In the genomic region with DNA sequence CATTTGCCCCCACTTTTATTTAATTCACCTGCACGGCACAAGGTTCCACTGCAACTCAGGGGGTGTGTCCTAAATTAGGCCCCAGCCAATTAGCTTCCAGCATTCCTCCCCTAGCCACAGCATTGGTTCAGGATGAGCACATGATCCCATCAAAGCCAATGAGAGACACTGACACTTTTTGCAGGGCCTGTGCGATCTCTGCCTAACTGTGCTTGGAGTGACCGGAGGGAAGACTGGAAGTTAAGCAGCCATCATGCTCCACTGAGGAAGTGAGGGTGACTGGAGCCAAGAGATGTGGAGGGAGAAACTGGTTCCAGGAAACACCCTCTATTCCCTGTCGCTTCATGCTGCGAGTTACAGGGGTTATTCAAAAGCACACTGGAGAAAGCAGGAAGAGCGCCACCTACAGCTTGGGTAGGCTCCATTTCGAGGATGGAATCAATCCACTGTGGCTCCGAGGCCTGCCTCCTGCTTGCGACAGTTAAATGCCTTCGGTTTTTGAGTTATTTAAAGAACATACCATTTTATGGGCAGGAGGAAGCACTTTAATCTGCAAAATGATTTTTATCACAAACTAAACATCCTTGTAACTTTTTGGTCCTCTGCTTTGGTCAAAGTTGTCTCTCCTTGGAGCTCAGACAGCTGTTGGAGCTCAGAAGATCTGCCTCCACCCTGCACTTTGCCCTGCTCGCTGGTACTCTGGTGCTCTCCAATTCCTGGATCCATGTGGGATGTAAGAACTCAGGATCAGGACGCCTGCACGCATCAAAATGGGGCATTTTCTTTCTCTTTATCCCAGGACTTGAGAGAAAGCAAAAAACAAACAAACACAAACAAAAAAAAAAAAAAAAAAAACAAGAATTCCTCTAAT, we compare ENCODE assay signal across 18 cellular contexts.
A peak's percentile ranks its signal among the peaks of the same experiment; 100 is the strongest.
DNase-seq lines count a peak whose midpoint lies in the region; ATAC-seq and TF ChIP-seq lines count a peak whose summit lies in the region.
"Had no signal": no experiment of that assay in that cellular context is flagged by ENCODE, and none has a peak within 500 bp of the region (broad histone marks: within the 10 kb centered on the region; RNA-seq: fewer than 3 reads in every experiment).

No MANE protein-coding gene starts in this region.

- no peaks in the 10 kb centered on the region for H3K27me3 Mint-ChIP-seq in naive thymus-derived CD8-positive, alpha-beta T cell
- H3K27me3 Mint-ChIP-seq: activated CD4-positive, alpha-beta memory T cell treated with anti-CD3 and anti-CD28 coated beads for 36 hours; CD4-positive, alpha-beta T cell had no signal

- no peaks in the 10 kb centered on the region for H3K79me2 ChIP-seq in OCI-LY7 (ENCODE audit: insufficient read depth, low read depth, low read length)

- H3K4me3 ChIP-seq in OCI-LY7 (ENCODE audit: low read depth, low read length, poor library complexity, severe bottlenecking) = no peak overlapping the region
- no peak overlapping the region for H3K4me3 ChIP-seq in fibroblast of mammary gland (ENCODE audit: control insufficient read depth, low read depth, low read length)
- H3K4me3 ChIP-seq: A549, GM23248, left lung, SJCRH30 had no signal

- H3K36me3 Mint-ChIP-seq in naive thymus-derived CD8-positive, alpha-beta T cell = no peaks in the 10 kb centered on the region
- H3K36me3 Mint-ChIP-seq: activated CD4-positive, alpha-beta memory T cell treated with anti-CD3 and anti-CD28 coated beads for 36 hours had no signal

- H3K4me1 Mint-ChIP-seq in naive thymus-derived CD8-positive, alpha-beta T cell = no peaks in the 10 kb centered on the region

- H3K9me3 Mint-ChIP-seq in naive thymus-derived CD8-positive, alpha-beta T cell = peaks cover 0 to 2% (median 0%) of the 10 kb centered on the region in 9 donors

- peak; percentile 62 for TF ChIP-seq CTCF in OCI-LY7 (conservative IDR thresholded peaks at IDR 0.05; ENCODE audit: low read length)
- TF ChIP-seq CTCF in fibroblast of mammary gland (conservative IDR thresholded peaks at IDR 0.05; ENCODE audit: control insufficient read depth, insufficient read depth, low read depth, low read length) = peak; percentile 7

- no peak overlapping the region for H3K4me2 ChIP-seq in OCI-LY7 (ENCODE audit: low read length)
- H3K4me2 ChIP-seq: A549 had no signal

- no peak overlapping the region for H2AFZ ChIP-seq in OCI-LY7 (ENCODE audit: low read length)
- H2AFZ ChIP-seq: GM23248 had no signal

- H4K20me1 ChIP-seq in OCI-LY7 (ENCODE audit: insufficient read depth, low read length) = no peaks in the 10 kb centered on the region

- ATAC-seq in HG03108 (IDR thresholded peaks at IDR 0.05; ENCODE audit: unreplicated experiment) (no peak), HG03196 (IDR thresholded peaks at IDR 0.05; ENCODE audit: unreplicated experiment) (no peak)
- ATAC-seq in naive thymus-derived CD8-positive, alpha-beta T cell = no peak
- ATAC-seq: A549, esophagus mucosa, left lung had no signal

- no TSS peak for BruUV-seq in OCI-LY7 (replicated peaks; lab: Mats Ljungman, UMichigan)

- no peaks in the 10 kb centered on the region for H3K36me3 ChIP-seq in OCI-LY7 (ENCODE audit: insufficient read depth, low read length)
- H3K36me3 ChIP-seq: left lung, SJCRH30 had no signal

- H3K27ac ChIP-seq in OCI-LY7 (ENCODE audit: low read depth, low read length, poor library complexity, severe bottlenecking) = no peak overlapping the region
- H3K27ac ChIP-seq: A549, GM23248, left lung, SJCRH30 had no signal

- intact Hi-C loops in OCI-LY7 (cut with micrococcal nuclease; ENCODE audit: unreplicated experiment) = no loop called here

- no peak overlapping the region for H3K27ac Mint-ChIP-seq in naive thymus-derived CD8-positive, alpha-beta T cell
- H3K27ac Mint-ChIP-seq: activated CD4-positive, alpha-beta memory T cell treated with anti-CD3 and anti-CD28 coated beads for 36 hours; CD4-positive, alpha-beta T cell had no signal

- no peaks in the 10 kb centered on the region for H3K9me3 ChIP-seq in OCI-LY7 (ENCODE audit: low read length)
- H3K9me3 ChIP-seq: A549, left lung, SJCRH30 had no signal

- no peaks in the 10 kb centered on the region for H3K9me2 ChIP-seq in OCI-LY7 (ENCODE audit: insufficient read depth, low read length)

- POLR2A ChIA-PET in OCI-LY7 (lab: Charles Lee) = no interaction called here
- POLR2A ChIA-PET in naive thymus-derived CD8-positive, alpha-beta T cell (lab: Charles Lee) = no interaction called here

- CTCF ChIA-PET in OCI-LY7 (lab: Charles Lee; ENCODE audit: unreplicated experiment) = no interaction called here

- H3K4me1 ChIP-seq in OCI-LY7 (ENCODE audit: insufficient read depth, low read length, poor library complexity, severe bottlenecking) = peaks cover 13% of the 10 kb centered on the region
- H3K4me1 ChIP-seq: A549, left lung, SJCRH30 had no signal

- peak; percentile 14 for DNase-seq in NCI-H82 (lab: John Stamatoyannopoulos, UW)
- DNase-seq in NCI-H82 treated with DMSO at 0.1 percent for 48 hours (lab: John Stamatoyannopoulos, UW; ENCODE audit: unreplicated experiment) = no peak
- peak; percentile 17 for DNase-seq in OCI-LY7 (ENCODE audit: low spot score)
- no peak for DNase-seq in fibroblast of mammary gland (ENCODE audit: low read depth)
- DNase-seq in naive thymus-derived CD8-positive, alpha-beta T cell = no peak
- DNase-seq in DMS153 treated with DMSO at 0.1 percent for 48 hours (lab: John Stamatoyannopoulos, UW; ENCODE audit: unreplicated experiment) = no peak
- DNase-seq: activated CD4-positive, alpha-beta memory T cell treated with anti-CD3 and anti-CD28 coated beads for 36 hours; CD4-positive, alpha-beta T cell; GDM1; GM23248; left lung; NCI-H1092 treated with DMSO at 0.1 percent for 48 hours; NCI-H2171; SJCRH30 had no signal

- H3K4me3 Mint-ChIP-seq in naive thymus-derived CD8-positive, alpha-beta T cell = no peak overlapping the region
- H3K4me3 Mint-ChIP-seq: activated CD4-positive, alpha-beta memory T cell treated with anti-CD3 and anti-CD28 coated beads for 36 hours; CD4-positive, alpha-beta T cell had no signal

Comparison
In these comparisons a context has a peak if more than half of its experiments do, and no peak if none do; other contexts are left out.
1. DNase-seq: peak in NCI-H82 (single experiment) and OCI-LY7 (single experiment); none in NCI-H82 treated with DMSO at 0.1 percent for 48 hours (single experiment), fibroblast of mammary gland (single experiment), naive thymus-derived CD8-positive, alpha-beta T cell (0 of 10) and DMS153 treated with DMSO at 0.1 percent for 48 hours (single experiment).